Comparison of ENCODE assay signal across 23 cellular contexts in the genomic region with DNA sequence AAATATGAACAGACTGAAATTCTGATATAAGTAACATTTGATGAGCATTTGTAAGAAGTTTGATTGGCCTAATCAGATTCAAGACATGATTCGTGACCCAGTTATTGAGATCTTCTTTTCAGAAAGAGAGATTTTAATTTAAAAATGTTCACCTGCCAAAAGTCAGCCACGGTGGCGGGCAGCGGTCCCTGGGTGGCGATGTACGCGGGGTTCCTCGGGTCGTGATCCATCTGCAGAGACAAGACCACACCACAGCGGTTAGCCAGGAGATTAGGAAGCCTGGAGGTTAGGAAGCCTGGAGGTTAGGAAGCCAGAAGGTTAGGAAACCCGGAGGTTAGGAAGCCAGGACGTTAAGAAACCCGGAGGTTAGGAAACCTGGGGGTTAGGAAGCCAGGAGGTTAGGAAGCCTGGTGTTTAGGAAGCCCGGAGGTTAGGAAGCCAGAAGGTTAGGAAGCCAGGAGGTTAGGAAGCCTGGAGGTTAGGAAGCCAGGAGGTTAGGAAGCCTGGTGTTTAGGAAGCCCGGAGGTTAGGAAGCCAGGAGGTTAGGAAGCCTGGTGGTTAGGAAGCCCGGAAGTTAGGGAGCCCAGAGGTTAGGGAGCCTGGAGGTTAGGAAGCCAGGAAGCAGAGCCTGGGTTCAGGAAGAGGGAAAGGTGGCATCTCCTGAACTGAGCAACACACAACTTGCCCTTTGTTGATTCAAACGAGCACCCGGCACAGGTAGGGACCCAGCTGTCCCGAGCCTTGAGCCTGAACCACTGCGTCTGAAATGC.
"Had no signal": no experiment of that assay in that cellular context is flagged by ENCODE, and none has a peak within 500 bp of the region (broad histone marks: within the 10 kb centered on the region; RNA-seq: fewer than 3 reads in every experiment).

No MANE protein-coding gene starts in this region.

- H3K9me3 ChIP-seq: esophagus squamous epithelium, gastroesophageal sphincter, left ventricle myocardium inferior, testis, tibial nerve had no signal

- H3K36me3 Mint-ChIP-seq: immature natural killer cell; stimulated activated naive B cell treated with anti-CD40 and anti-IgM and Interleukin-4, amounts not matched to agents 10 μg/mL and 1 μg/mL and 100 μg/mL, for 72 hours had no signal

- H3K27ac Mint-ChIP-seq: dendritic cell treated with granulocyte-macrophage colony-stimulating factor and Interleukin-4, amounts not matched to agents 40 ng/mL and 50 ng/mL, for 4 days; effector memory CD8-positive, alpha-beta T cell; nephron progenitor cell; progenitor cell of endocrine pancreas; stimulated activated naive B cell treated with anti-CD40 and anti-IgM and Interleukin-4, amounts not matched to agents 10 μg/mL and 1 μg/mL and 100 μg/mL, for 72 hours; stimulated activated naive CD8-positive, alpha-beta T cell treated with anti-CD3 and anti-CD28 coated beads, Interleukin-15, amount 100 ng/mL, for 72 hours had no signal

- ATAC-seq: effector memory CD8-positive, alpha-beta T cell; gastroesophageal sphincter; left cardiac atrium; right cardiac atrium; stimulated activated naive B cell treated with anti-CD40 and anti-IgM and Interleukin-4, amounts not matched to agents 10 μg/mL and 1 μg/mL and 100 μg/mL, for 72 hours; stimulated activated naive CD8-positive, alpha-beta T cell treated with anti-CD3 and anti-CD28 coated beads, Interleukin-15, amount 100 ng/mL, for 72 hours had no signal

- H3K4me3 ChIP-seq: esophagus squamous epithelium, gastroesophageal sphincter, left ventricle myocardium inferior, lung, testis, tibial nerve had no signal

- H3K4me3 Mint-ChIP-seq: dendritic cell treated with granulocyte-macrophage colony-stimulating factor and Interleukin-4, amounts not matched to agents 40 ng/mL and 50 ng/mL, for 4 days; effector memory CD8-positive, alpha-beta T cell; immature natural killer cell; nephron progenitor cell; stimulated activated naive B cell treated with anti-CD40 and anti-IgM and Interleukin-4, amounts not matched to agents 10 μg/mL and 1 μg/mL and 100 μg/mL, for 72 hours; stimulated activated naive CD8-positive, alpha-beta T cell treated with anti-CD3 and anti-CD28 coated beads, Interleukin-15, amount 100 ng/mL, for 72 hours had no signal

- FAIRE-seq: keratinocyte had no signal

- H3K9me3 Mint-ChIP-seq: dendritic cell treated with granulocyte-macrophage colony-stimulating factor and Interleukin-4, amounts not matched to agents 40 ng/mL and 50 ng/mL, for 4 days; stimulated activated naive CD8-positive, alpha-beta T cell treated with anti-CD3 and anti-CD28 coated beads, Interleukin-15, amount 100 ng/mL, for 72 hours had no signal

- H3K4me1 Mint-ChIP-seq: stimulated activated naive B cell treated with anti-CD40 and anti-IgM and Interleukin-4, amounts not matched to agents 10 μg/mL and 1 μg/mL and 100 μg/mL, for 72 hours had no signal

- DNase-seq: central memory CD4-positive, alpha-beta T cell; effector memory CD8-positive, alpha-beta T cell; esophagus squamous epithelium; foreskin fibroblast; immature natural killer cell; left cardiac atrium; left ventricle myocardium inferior; mesenchymal stem cell; midbrain; nephron progenitor cell; stimulated activated CD4-positive, alpha-beta T cell treated with anti-CD3 and anti-CD28 coated beads, Interleukin-15, amount 100 ng/mL, for 24 hours; stimulated activated CD4-positive, alpha-beta T cell treated with anti-CD3 and anti-CD28 coated beads, Interleukin-2, amount 100 ng/mL, for 24 hours; stimulated activated CD4-positive, alpha-beta T cell treated with anti-CD3 and anti-CD28 coated beads, Interleukin-4, amount 100 ng/mL, for 4 hours; stimulated activated naive B cell treated with anti-CD40 and anti-IgM and Interleukin-4, amounts not matched to agents 10 μg/mL and 1 μg/mL and 100 μg/mL, for 72 hours; stimulated activated naive CD8-positive, alpha-beta T cell treated with anti-CD3 and anti-CD28 coated beads, Interleukin-15, amount 100 ng/mL, for 72 hours; testis had no signal

- H3K27me3 ChIP-seq: testis, tibial nerve had no signal

- H3K4me1 ChIP-seq: esophagus squamous epithelium, gastroesophageal sphincter, left ventricle myocardium inferior, testis, tibial nerve had no signal

- H3K27ac ChIP-seq: esophagus squamous epithelium, gastroesophageal sphincter, left ventricle myocardium inferior, testis, tibial nerve had no signal

- H3K36me3 ChIP-seq: esophagus squamous epithelium, gastroesophageal sphincter, left ventricle myocardium inferior had no signal
